8 cellular contexts compared by ENCODE assay signal in the genomic region with DNA sequence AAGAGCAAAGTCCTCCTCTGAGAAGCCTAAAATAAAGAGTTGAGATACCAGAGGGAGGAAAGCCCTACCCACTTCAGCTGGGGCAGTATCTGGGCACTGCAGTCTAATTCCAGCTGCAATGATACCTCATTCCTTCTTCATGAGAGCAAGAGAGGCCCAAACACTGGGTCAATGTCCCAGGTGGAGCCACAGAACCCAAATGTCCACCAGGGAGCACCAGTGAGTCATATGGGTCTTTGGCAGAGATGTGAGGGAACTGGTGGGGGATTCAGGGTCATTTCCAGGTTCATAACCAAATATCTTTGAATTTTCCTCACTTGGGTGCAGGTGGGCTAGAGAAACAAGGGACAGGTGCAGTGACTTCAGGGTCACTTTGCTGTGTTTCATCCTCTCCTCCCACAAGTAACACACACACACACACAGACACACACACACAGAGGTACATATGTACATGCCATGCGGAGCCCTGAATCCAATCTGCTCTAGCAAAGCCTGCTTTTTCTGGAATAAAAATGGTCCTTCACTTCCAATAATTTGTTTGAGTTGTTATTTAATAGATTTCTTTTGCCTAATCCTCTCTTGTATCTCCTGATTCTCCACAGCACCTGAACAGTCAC.
DNase-seq lines count a peak whose midpoint lies in the region; ATAC-seq and TF ChIP-seq lines count a peak whose summit lies in the region.

No MANE protein-coding gene starts in this region.

- no peaks in the 10 kb centered on the region for H3K9me3 Mint-ChIP-seq in activated CD4-positive, alpha-beta T cell treated with anti-CD3 and anti-CD28 coated beads, Interleukin-2, amount 10 ng/mL, durations not matched to agents 7 days and 5 days
- H3K9me3 Mint-ChIP-seq in activated CD8-positive, alpha-beta T cell treated with anti-CD3 and anti-CD28 coated beads, Interleukin-2, amount 10 ng/mL, durations not matched to agents 7 days and 5 days (ENCODE audit: insufficient read depth): no peaks in the 10 kb centered on the region
- no peaks in the 10 kb centered on the region for H3K9me3 Mint-ChIP-seq in stimulated activated naive CD8-positive, alpha-beta T cell treated with anti-CD3 and anti-CD28 coated beads, Interleukin-15, amount 100 ng/mL, for 72 hours
- H3K9me3 Mint-ChIP-seq in natural killer cell: peaks cover 0 to 3% of the 10 kb centered on the region in 2 donors

- H3K4me1 Mint-ChIP-seq in activated CD4-positive, alpha-beta T cell treated with anti-CD3 and anti-CD28 coated beads, Interleukin-2, amount 10 ng/mL, durations not matched to agents 7 days and 5 days: no peaks in the 10 kb centered on the region
- no peaks in the 10 kb centered on the region for H3K4me1 Mint-ChIP-seq in activated CD8-positive, alpha-beta T cell treated with anti-CD3 and anti-CD28 coated beads, Interleukin-2, amount 10 ng/mL, durations not matched to agents 7 days and 5 days (ENCODE audit: low read depth)
- no peaks in the 10 kb centered on the region for H3K4me1 Mint-ChIP-seq in stimulated activated naive CD8-positive, alpha-beta T cell treated with anti-CD3 and anti-CD28 coated beads, Interleukin-15, amount 100 ng/mL, for 72 hours
- H3K4me1 Mint-ChIP-seq in natural killer cell: no peaks in the 10 kb centered on the region

- ATAC-seq in activated CD8-positive, alpha-beta T cell treated with anti-CD3 and anti-CD28 coated beads, Interleukin-2, amount 10 ng/mL, durations not matched to agents 7 days and 5 days: no peak
- ATAC-seq in stimulated activated naive CD8-positive, alpha-beta T cell treated with anti-CD3 and anti-CD28 coated beads, Interleukin-15, amount 100 ng/mL, for 72 hours: peak; percentile 41
- ATAC-seq in natural killer cell: no peak
- ATAC-seq in HG02938 (IDR thresholded peaks at IDR 0.05; ENCODE audit: unreplicated experiment): no peak

- CTCF ChIA-PET in activated CD4-positive, alpha-beta T cell treated with anti-CD3 and anti-CD28 coated beads, Interleukin-2, amount 10 ng/mL, durations not matched to agents 7 days and 5 days (lab: Charles Lee): no interaction called here
- CTCF ChIA-PET in activated CD8-positive, alpha-beta T cell treated with anti-CD3 and anti-CD28 coated beads, Interleukin-2, amount 10 ng/mL, durations not matched to agents 7 days and 5 days (lab: Charles Lee): no interaction called here

- H3K27me3 Mint-ChIP-seq in activated CD4-positive, alpha-beta T cell treated with anti-CD3 and anti-CD28 coated beads, Interleukin-2, amount 10 ng/mL, durations not matched to agents 7 days and 5 days: no peaks in the 10 kb centered on the region
- H3K27me3 Mint-ChIP-seq in activated CD8-positive, alpha-beta T cell treated with anti-CD3 and anti-CD28 coated beads, Interleukin-2, amount 10 ng/mL, durations not matched to agents 7 days and 5 days (ENCODE audit: low read depth): no peaks in the 10 kb centered on the region
- peaks cover 29% of the 10 kb centered on the region for H3K27me3 Mint-ChIP-seq in stimulated activated naive CD8-positive, alpha-beta T cell treated with anti-CD3 and anti-CD28 coated beads, Interleukin-15, amount 100 ng/mL, for 72 hours
- peaks cover 0 to 16% of the 10 kb centered on the region in 2 donors for H3K27me3 Mint-ChIP-seq in natural killer cell (ENCODE audit: low read depth in 2 of 2)

- H3K27ac Mint-ChIP-seq in activated CD4-positive, alpha-beta T cell treated with anti-CD3 and anti-CD28 coated beads, Interleukin-2, amount 10 ng/mL, durations not matched to agents 7 days and 5 days: no peak overlapping the region
- no peak overlapping the region for H3K27ac Mint-ChIP-seq in activated CD8-positive, alpha-beta T cell treated with anti-CD3 and anti-CD28 coated beads, Interleukin-2, amount 10 ng/mL, durations not matched to agents 7 days and 5 days
- H3K27ac Mint-ChIP-seq in stimulated activated naive CD8-positive, alpha-beta T cell treated with anti-CD3 and anti-CD28 coated beads, Interleukin-15, amount 100 ng/mL, for 72 hours: no peak overlapping the region
- no peak overlapping the region for H3K27ac Mint-ChIP-seq in natural killer cell

- intact Hi-C loops in natural killer cell (cut with micrococcal nuclease): no loop called here

- no peaks in the 10 kb centered on the region for H3K36me3 Mint-ChIP-seq in activated CD4-positive, alpha-beta T cell treated with anti-CD3 and anti-CD28 coated beads, Interleukin-2, amount 10 ng/mL, durations not matched to agents 7 days and 5 days (ENCODE audit: low read depth)
- H3K36me3 Mint-ChIP-seq in activated CD8-positive, alpha-beta T cell treated with anti-CD3 and anti-CD28 coated beads, Interleukin-2, amount 10 ng/mL, durations not matched to agents 7 days and 5 days (ENCODE audit: low read depth): no peaks in the 10 kb centered on the region
- H3K36me3 Mint-ChIP-seq in natural killer cell: no peaks in the 10 kb centered on the region

- no peak for TF ChIP-seq CTCF in natural killer cell (IDR thresholded peaks at IDR 0.05)

- DNase-seq in activated CD4-positive, alpha-beta T cell treated with anti-CD3 and anti-CD28 coated beads, Interleukin-2, amount 10 ng/mL, durations not matched to agents 7 days and 5 days: peak; percentile 14
- DNase-seq in activated CD4-positive, alpha-beta T cell treated with anti-CD3 and anti-CD28 coated beads for 4 hours: no peak
- peak; percentile 24 for DNase-seq in HS-5 (ENCODE audit: low read depth)
- peak; percentile 30 for DNase-seq in activated CD8-positive, alpha-beta T cell treated with anti-CD3 and anti-CD28 coated beads, Interleukin-2, amount 10 ng/mL, durations not matched to agents 7 days and 5 days
- DNase-seq in iPS DF 19.7 (ENCODE audit: low read depth, low spot score): peak; percentile 28
- DNase-seq in stimulated activated naive CD8-positive, alpha-beta T cell treated with anti-CD3 and anti-CD28 coated beads, Interleukin-15, amount 100 ng/mL, for 72 hours: peak; percentile 8 to 21
- no peak for DNase-seq in natural killer cell

- H3K4me3 Mint-ChIP-seq in activated CD4-positive, alpha-beta T cell treated with anti-CD3 and anti-CD28 coated beads, Interleukin-2, amount 10 ng/mL, durations not matched to agents 7 days and 5 days: no peak overlapping the region
- H3K4me3 Mint-ChIP-seq in activated CD8-positive, alpha-beta T cell treated with anti-CD3 and anti-CD28 coated beads, Interleukin-2, amount 10 ng/mL, durations not matched to agents 7 days and 5 days: no peak overlapping the region
- no peak overlapping the region for H3K4me3 Mint-ChIP-seq in stimulated activated naive CD8-positive, alpha-beta T cell treated with anti-CD3 and anti-CD28 coated beads, Interleukin-15, amount 100 ng/mL, for 72 hours
- no peak overlapping the region for H3K4me3 Mint-ChIP-seq in natural killer cell

- POLR2A ChIA-PET in activated CD4-positive, alpha-beta T cell treated with anti-CD3 and anti-CD28 coated beads, Interleukin-2, amount 10 ng/mL, durations not matched to agents 7 days and 5 days (lab: Charles Lee): no interaction called here
- POLR2A ChIA-PET in activated CD8-positive, alpha-beta T cell treated with anti-CD3 and anti-CD28 coated beads, Interleukin-2, amount 10 ng/mL, durations not matched to agents 7 days and 5 days (lab: Charles Lee): no interaction called here

Comparison
In these comparisons a context has a peak if more than half of its experiments do, and no peak if none do; other contexts are left out.
1. DNase-seq: peak in activated CD4-positive, alpha-beta T cell treated with anti-CD3 and anti-CD28 coated beads, Interleukin-2, amount 10 ng/mL, durations not matched to agents 7 days and 5 days (single experiment), HS-5 (single experiment), activated CD8-positive, alpha-beta T cell treated with anti-CD3 and anti-CD28 coated beads, Interleukin-2, amount 10 ng/mL, durations not matched to agents 7 days and 5 days (single experiment), iPS DF 19.7 (single experiment) and stimulated activated naive CD8-positive, alpha-beta T cell treated with anti-CD3 and anti-CD28 coated beads, Interleukin-15, amount 100 ng/mL, for 72 hours (2 of 2); none in activated CD4-positive, alpha-beta T cell treated with anti-CD3 and anti-CD28 coated beads for 4 hours (0 of 2) and natural killer cell (single experiment).